Comparison of ENCODE assay signal across 8 cellular contexts in the genomic region with DNA sequence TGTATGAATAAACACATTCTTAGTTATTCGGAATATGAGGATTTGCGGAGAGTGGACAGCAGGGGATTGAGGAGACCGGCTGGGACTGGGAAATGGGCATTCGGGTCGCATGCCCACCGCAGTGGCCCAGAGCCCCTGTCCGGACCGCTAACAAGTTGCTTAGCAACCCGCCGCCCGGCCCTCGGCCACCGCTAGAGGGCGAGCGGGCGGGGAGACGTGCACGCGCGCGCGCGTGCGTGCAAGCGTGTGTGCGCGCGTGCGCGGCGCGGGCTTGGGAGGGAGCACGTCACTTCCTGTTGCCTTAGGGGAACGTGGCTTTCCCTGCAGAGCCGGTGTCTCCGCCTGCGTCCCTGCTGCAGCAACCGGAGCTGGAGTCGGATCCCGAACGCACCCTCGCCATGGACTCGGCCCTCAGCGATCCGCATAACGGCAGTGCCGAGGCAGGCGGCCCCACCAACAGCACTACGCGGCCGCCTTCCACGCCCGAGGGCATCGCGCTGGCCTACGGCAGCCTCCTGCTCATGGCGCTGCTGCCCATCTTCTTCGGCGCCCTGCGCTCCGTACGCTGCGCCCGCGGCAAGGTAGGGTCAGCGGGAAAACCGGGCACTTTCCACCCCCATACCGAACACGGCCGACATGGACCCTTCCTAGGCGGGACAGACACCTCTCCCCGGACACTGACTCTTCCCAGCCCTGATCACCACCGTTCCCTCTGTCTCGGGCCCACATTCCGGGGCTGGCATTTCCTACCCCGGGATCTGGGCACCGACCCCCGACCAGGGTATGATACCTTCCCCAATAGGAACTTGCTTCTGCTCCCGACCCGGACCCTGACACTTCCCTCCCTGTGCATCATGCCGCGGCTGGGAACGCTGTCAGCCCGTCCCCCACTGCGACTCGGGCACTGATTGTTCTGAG. TPM values are rescaled to one million over a fixed set of nuclear protein-coding genes. Genes with fewer than 3 reads are reported as not detected.
A peak's percentile ranks its signal among the peaks of the same experiment; 100 is the strongest.
DNase-seq lines count a peak whose midpoint lies in the region; ATAC-seq and TF ChIP-seq lines count a peak whose summit lies in the region.

A gene with protein sequence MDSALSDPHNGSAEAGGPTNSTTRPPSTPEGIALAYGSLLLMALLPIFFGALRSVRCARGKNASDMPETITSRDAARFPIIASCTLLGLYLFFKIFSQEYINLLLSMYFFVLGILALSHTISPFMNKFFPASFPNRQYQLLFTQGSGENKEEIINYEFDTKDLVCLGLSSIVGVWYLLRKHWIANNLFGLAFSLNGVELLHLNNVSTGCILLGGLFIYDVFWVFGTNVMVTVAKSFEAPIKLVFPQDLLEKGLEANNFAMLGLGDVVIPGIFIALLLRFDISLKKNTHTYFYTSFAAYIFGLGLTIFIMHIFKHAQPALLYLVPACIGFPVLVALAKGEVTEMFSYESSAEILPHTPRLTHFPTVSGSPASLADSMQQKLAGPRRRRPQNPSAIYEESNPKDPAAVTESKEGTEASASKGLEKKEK (plus strand): TSS at position 289 of the 918 bp plus-strand sequence. CDS start 110 bp downstream, at position 399.

- peak within 1 kb of the TSS; percentile 88 for H3K9ac ChIP-seq in Karpas-422 (ENCODE audit: low read length)

- peak within 1 kb of the TSS; percentile 78 for H3K4me2 ChIP-seq in Karpas-422 (ENCODE audit: low read depth, low read length, poor library complexity, severe bottlenecking)

- H3K4me3 Mint-ChIP-seq in activated T-helper 2 cell treated with anti-CD3 and anti-CD28 coated beads, Interferon-gamma antibody, Interleukin-2, Interleukin-4, amounts not matched to agents 10 μg/mL and 5 μg/mL and 100 μg/mL, durations not matched to agents 14 hours and 24 hours and 36 hours (ENCODE audit: low read depth), result peak within 1 kb of the TSS; percentile 61
- H3K4me3 Mint-ChIP-seq in nephron, result peak within 1 kb of the TSS in 1 of 3 experiments; percentile 79
- no peak within 1 kb of the TSS for H3K4me3 Mint-ChIP-seq in stimulated activated naive CD8-positive, alpha-beta T cell treated with anti-CD3 and anti-CD28 coated beads, Interleukin-15, Interleukin-2, amounts not matched to agents 100 ng/mL and 50 ng/mL, for 24 hours

- H3K36me3 ChIP-seq in Karpas-422 (ENCODE audit: insufficient read depth, low read length), result peaks cover 5% of the 10 kb centered on the region; the same call in 1 of the 2 replicates

- peaks cover 8% of the 10 kb centered on the region for H3K36me3 Mint-ChIP-seq in activated T-helper 2 cell treated with anti-CD3 and anti-CD28 coated beads, Interferon-gamma antibody, Interleukin-2, Interleukin-4, amounts not matched to agents 10 μg/mL and 5 μg/mL and 100 μg/mL, durations not matched to agents 14 hours and 24 hours and 36 hours (ENCODE audit: low read depth)
- H3K36me3 Mint-ChIP-seq in nephron (ENCODE audit: low read depth), result peaks cover 3% of the 10 kb centered on the region
- peaks cover 7% of the 10 kb centered on the region for H3K36me3 Mint-ChIP-seq in stimulated activated naive CD8-positive, alpha-beta T cell treated with anti-CD3 and anti-CD28 coated beads, Interleukin-15, Interleukin-2, amounts not matched to agents 100 ng/mL and 50 ng/mL, for 24 hours (ENCODE audit: low read depth)

- H3K9me2 ChIP-seq in Karpas-422 (replicated peaks; ENCODE audit: insufficient read depth, low read length), result no peaks in the 10 kb centered on the region

- H3K27me3 Mint-ChIP-seq in activated T-helper 2 cell treated with anti-CD3 and anti-CD28 coated beads, Interferon-gamma antibody, Interleukin-2, Interleukin-4, amounts not matched to agents 10 μg/mL and 5 μg/mL and 100 μg/mL, durations not matched to agents 14 hours and 24 hours and 36 hours (ENCODE audit: low read depth), result peaks cover 2% of the 10 kb centered on the region
- H3K27me3 Mint-ChIP-seq in nephron (ENCODE audit: low read depth), result peaks cover 4% of the 10 kb centered on the region
- no peaks in the 10 kb centered on the region for H3K27me3 Mint-ChIP-seq in stimulated activated naive CD8-positive, alpha-beta T cell treated with anti-CD3 and anti-CD28 coated beads, Interleukin-15, Interleukin-2, amounts not matched to agents 100 ng/mL and 50 ng/mL, for 24 hours

- H3K27ac ChIP-seq in Karpas-422 (ENCODE audit: low read length), result no peak within 1 kb of the TSS

- H3K4me3 ChIP-seq in Karpas-422 (ENCODE audit: low read length) (peak within 1 kb of the TSS; percentile 87), fibroblast of pulmonary artery (replicated peaks; ENCODE audit: low read depth, low read length) (peak within 1 kb of the TSS; percentile 97)

- intact Hi-C loops in activated T-helper 2 cell treated with anti-CD3 and anti-CD28 coated beads, Interferon-gamma antibody, Interleukin-2, Interleukin-4, amounts not matched to agents 10 μg/mL and 5 μg/mL and 100 μg/mL, durations not matched to agents 14 hours and 24 hours and 36 hours (cut with micrococcal nuclease), result loop anchor here (1.0 to 10.0 kb wide), 2 partner anchors 28 to 210 kb away; a partner anchor contains a TSS

- TF ChIP-seq CTCF in fibroblast of pulmonary artery (IDR thresholded peaks at IDR 0.05; ENCODE audit: low read length, missing control alignments) (peak; percentile 47), nephron (IDR thresholded peaks at IDR 0.05; ENCODE audit: unreplicated experiment in 3 of 3) (peak; percentile 96 to 100 (median 97))

- no peaks in the 10 kb centered on the region for H3K9me3 Mint-ChIP-seq in activated T-helper 2 cell treated with anti-CD3 and anti-CD28 coated beads, Interferon-gamma antibody, Interleukin-2, Interleukin-4, amounts not matched to agents 10 μg/mL and 5 μg/mL and 100 μg/mL, durations not matched to agents 14 hours and 24 hours and 36 hours
- no peaks in the 10 kb centered on the region for H3K9me3 Mint-ChIP-seq in nephron
- no peaks in the 10 kb centered on the region for H3K9me3 Mint-ChIP-seq in stimulated activated naive CD8-positive, alpha-beta T cell treated with anti-CD3 and anti-CD28 coated beads, Interleukin-15, Interleukin-2, amounts not matched to agents 100 ng/mL and 50 ng/mL, for 24 hours

- peaks cover 12% of the 10 kb centered on the region; the same call in 1 of the 2 replicates for H4K20me1 ChIP-seq in Karpas-422 (ENCODE audit: insufficient read depth, low read depth, low read length)

- no peaks in the 10 kb centered on the region for H3K27me3 ChIP-seq in Karpas-422 (ENCODE audit: low read length)

- H3K4me1 ChIP-seq in Karpas-422 (ENCODE audit: low read length), result peaks cover 14% of the 10 kb centered on the region

- peak; percentile 85 for ATAC-seq in GM21786 (IDR thresholded peaks at IDR 0.05; ENCODE audit: unreplicated experiment)

- peaks cover 2% of the 10 kb centered on the region for H3K4me1 Mint-ChIP-seq in activated T-helper 2 cell treated with anti-CD3 and anti-CD28 coated beads, Interferon-gamma antibody, Interleukin-2, Interleukin-4, amounts not matched to agents 10 μg/mL and 5 μg/mL and 100 μg/mL, durations not matched to agents 14 hours and 24 hours and 36 hours (ENCODE audit: low read depth)
- no peaks in the 10 kb centered on the region for H3K4me1 Mint-ChIP-seq in nephron
- H3K4me1 Mint-ChIP-seq in stimulated activated naive CD8-positive, alpha-beta T cell treated with anti-CD3 and anti-CD28 coated beads, Interleukin-15, Interleukin-2, amounts not matched to agents 100 ng/mL and 50 ng/mL, for 24 hours (ENCODE audit: low read depth), result peaks cover 8% of the 10 kb centered on the region

- no peak within 1 kb of the TSS for H3K27ac Mint-ChIP-seq in activated T-helper 2 cell treated with anti-CD3 and anti-CD28 coated beads, Interferon-gamma antibody, Interleukin-2, Interleukin-4, amounts not matched to agents 10 μg/mL and 5 μg/mL and 100 μg/mL, durations not matched to agents 14 hours and 24 hours and 36 hours
- H3K27ac Mint-ChIP-seq in nephron, result no peak within 1 kb of the TSS
- H3K27ac Mint-ChIP-seq in stimulated activated naive CD8-positive, alpha-beta T cell treated with anti-CD3 and anti-CD28 coated beads, Interleukin-15, Interleukin-2, amounts not matched to agents 100 ng/mL and 50 ng/mL, for 24 hours, result peak within 1 kb of the TSS; percentile 45

- H3K79me2 ChIP-seq in Karpas-422 (ENCODE audit: low read length), result peaks cover 44% of the 10 kb centered on the region

- H2AFZ ChIP-seq in Karpas-422 (ENCODE audit: low read length), result peak within 1 kb of the TSS; percentile 69; the same call in 1 of the 2 replicates

- peak; percentile 96 for DNase-seq in Daoy (ENCODE audit: low read depth)
- DNase-seq in Karpas-422, result peak; percentile 97
- DNase-seq in RPMI7951 (ENCODE audit: low read depth), result peak; percentile 96
- peak; percentile 86 for DNase-seq in activated T-helper 2 cell treated with anti-CD3 and anti-CD28 coated beads, Interferon-gamma antibody, Interleukin-2, Interleukin-4, amounts not matched to agents 10 μg/mL and 5 μg/mL and 100 μg/mL, durations not matched to agents 14 hours and 24 hours and 36 hours (ENCODE audit: low spot score)
- DNase-seq in fibroblast of pulmonary artery (ENCODE audit: low read depth), result peak; percentile 95

- no peaks in the 10 kb centered on the region for H3K9me3 ChIP-seq in Karpas-422 (ENCODE audit: low read length)

RNA-seq across cellular contexts. Expression of the gene that starts here (rescaled TPM):
- total RNA-seq in Daoy (2014; rRNA removed; shearing (Covaris generic)), result 25.7 and 34.8 TPM in 2 replicates
- 54.4 and 69.6 TPM in 2 replicates for total RNA-seq in Karpas-422 (2014; rRNA removed; shearing (Covaris generic); ENCODE audit: low replicate concordance)
- total RNA-seq in RPMI7951 (2014; rRNA removed; shearing (Covaris generic)), result 176 and 179 TPM in 2 replicates
- total RNA-seq in activated T-helper 2 cell treated with anti-CD3 and anti-CD28 coated beads, Interferon-gamma antibody, Interleukin-2, Interleukin-4, amounts not matched to agents 10 μg/mL and 5 μg/mL and 100 μg/mL, durations not matched to agents 14 hours and 24 hours and 36 hours, result 184 and 188 TPM in 2 replicates
